ENCODE assay signal across 18 cellular contexts in genomic region chr12:27971606-27972005, GRCh38. TPM values are rescaled to one million over a fixed set of nuclear protein-coding genes. Genes with fewer than 3 reads are reported as not detected.
DNase-seq lines count a peak whose midpoint lies in the region; ATAC-seq and TF ChIP-seq lines count a peak whose summit lies in the region.
"Had no signal": no experiment of that assay in that cellular context is flagged by ENCODE, and none has a peak within 500 bp of the region (broad histone marks: within the 10 kb centered on the region; RNA-seq: fewer than 3 reads in every experiment).

No MANE protein-coding gene starts in this region.

- BruUV-seq in Caco-2 (replicated peaks; lab: Mats Ljungman, UMichigan): no TSS peak

- CTCF ChIA-PET in Caco-2 (lab: Charles Lee): no interaction called here

- DNase-seq in Caco-2 (no peak), M059J (ENCODE audit: low read depth) (peak; percentile 13), glomerular visceral epithelial cell (ENCODE audit: extremely low spot score) (peak; percentile 22), osteoblast (ENCODE audit: insufficient read length, low spot score, missing footprints) (peak; percentile 5), MG63 (no peak), NCI-H526 treated with DMSO at 0.1 percent for 48 hours (lab: John Stamatoyannopoulos, UW) (no peak), lower lobe of right lung (no peak)
- DNase-seq: activated CD4-positive, CD25-positive, alpha-beta regulatory T cell treated with anti-CD3 and anti-CD28 coated beads, Interleukin-2, amount 50 U/mL, for 72 hours; colonic mucosa; HFFc6; hypothalamus; left ventricle myocardium superior; NCI-H2029; NCI-H774; stimulated activated CD4-positive, alpha-beta T cell treated with anti-CD3 and anti-CD28 coated beads, Interleukin-12 subunit alpha, Interleukin-12 subunit beta, amount 100 ng/mL, for 4 hours; T-helper 1 cell had no signal

- no peak overlapping the region for H3K27ac Mint-ChIP-seq in Caco-2 (ENCODE audit: unreplicated experiment)

- no peak for TF ChIP-seq CTCF in Caco-2 (IDR thresholded peaks at IDR 0.05; ENCODE audit: insufficient read depth in 1 of 2, low read depth in 1 of 2, low read length in 1 of 2, severe bottlenecking in 1 of 2, unreplicated experiment in 1 of 2)
- TF ChIP-seq CTCF in osteoblast (IDR thresholded peaks at IDR 0.05; ENCODE audit: extremely low read depth, low read depth, low read length): no peak
- no peak for TF ChIP-seq CTCF in lower lobe of right lung (IDR thresholded peaks at IDR 0.05)

- H3K4me2 ChIP-seq in osteoblast (ENCODE audit: insufficient read depth, low read length): peak overlapping the region; percentile 97
- H3K4me2 ChIP-seq: BLaER1 had no signal

- peaks cover 41% of the 10 kb centered on the region for H3K4me1 ChIP-seq in Caco-2
- H3K4me1 ChIP-seq in osteoblast (ENCODE audit: insufficient read depth, low read length): peaks cover 29% of the 10 kb centered on the region
- peaks cover 30% of the 10 kb centered on the region for H3K4me1 ChIP-seq in lower lobe of right lung

- H3K27ac ChIP-seq in osteoblast (ENCODE audit: low read depth, low read length) (no peak overlapping the region), lower lobe of right lung (no peak overlapping the region)
- H3K27ac ChIP-seq: BLaER1, colonic mucosa had no signal

- peaks cover 32% of the 10 kb centered on the region for H3K4me1 Mint-ChIP-seq in Caco-2 (ENCODE audit: low read depth, unreplicated experiment)

- H3K27me3 ChIP-seq in Caco-2 (replicated peaks; ENCODE audit: control insufficient read depth, insufficient read depth, low read length): peaks cover 5% of the 10 kb centered on the region; the same call in 1 of the 2 replicates
- peaks cover 17% of the 10 kb centered on the region for H3K27me3 ChIP-seq in osteoblast (ENCODE audit: insufficient read depth, low read length)
- H3K27me3 ChIP-seq in MG63: peaks cover 35% of the 10 kb centered on the region
- H3K27me3 ChIP-seq in lower lobe of right lung (ENCODE audit: low read depth): peaks cover 88% of the 10 kb centered on the region

- H3K27me3 Mint-ChIP-seq in Caco-2 (ENCODE audit: insufficient read depth, unreplicated experiment): peaks cover 40% of the 10 kb centered on the region

- no peaks in the 10 kb centered on the region for H4K20me1 ChIP-seq in osteoblast (ENCODE audit: insufficient read depth, low read length)

- H2AFZ ChIP-seq in osteoblast (ENCODE audit: low read length): no peak overlapping the region

- no peaks in the 10 kb centered on the region for H3K36me3 ChIP-seq in Caco-2 (ENCODE audit: control insufficient read depth, insufficient read depth, low read length)
- no peaks in the 10 kb centered on the region for H3K36me3 ChIP-seq in osteoblast (ENCODE audit: insufficient read depth, low read length)
- H3K36me3 ChIP-seq in MG63: no peaks in the 10 kb centered on the region
- no peaks in the 10 kb centered on the region for H3K36me3 ChIP-seq in lower lobe of right lung
- H3K36me3 ChIP-seq: BLaER1, colonic mucosa had no signal

- POLR2A ChIA-PET in Caco-2 (lab: Charles Lee): no interaction called here

- H3K9me3 ChIP-seq in Caco-2: no peaks in the 10 kb centered on the region
- H3K9me3 ChIP-seq in osteoblast (ENCODE audit: low read depth, low read length): no peaks in the 10 kb centered on the region
- no peaks in the 10 kb centered on the region for H3K9me3 ChIP-seq in MG63
- H3K9me3 ChIP-seq in lower lobe of right lung: no peaks in the 10 kb centered on the region
- H3K9me3 ChIP-seq: colonic mucosa had no signal

- H3K9me3 Mint-ChIP-seq in Caco-2 (ENCODE audit: unreplicated experiment): no peaks in the 10 kb centered on the region
- H3K9me3 Mint-ChIP-seq: HFFc6 had no signal

- H3K79me2 ChIP-seq in osteoblast (ENCODE audit: insufficient read depth, low read length): no peaks in the 10 kb centered on the region

- intact Hi-C loops in Caco-2 (cut with micrococcal nuclease; ENCODE audit: unreplicated experiment) (no loop called here), lower lobe of right lung (cut with DNase I) (no loop called here)

- no peak overlapping the region for H3K4me3 ChIP-seq in Caco-2 (ENCODE audit: low read depth, low read length)
- no peak overlapping the region for H3K4me3 ChIP-seq in osteoblast (ENCODE audit: insufficient read depth, low read length)
- H3K4me3 ChIP-seq in MG63: no peak overlapping the region
- H3K4me3 ChIP-seq in lower lobe of right lung: no peak overlapping the region
- H3K4me3 ChIP-seq: BLaER1 had no signal

- peak overlapping the region; percentile 76 for H3K4me3 Mint-ChIP-seq in Caco-2 (ENCODE audit: unreplicated experiment)

- H3K36me3 Mint-ChIP-seq in Caco-2 (ENCODE audit: insufficient read depth, unreplicated experiment): no peaks in the 10 kb centered on the region

- ATAC-seq in HG03378 (IDR thresholded peaks at IDR 0.05; ENCODE audit: unreplicated experiment) (no peak), lower lobe of right lung (no peak)

RNA-seq across cellular contexts. Expression of gene PTHLH, which starts 0.9 kb away (rescaled TPM):
- total RNA-seq in Caco-2 (2022) (not detected in 2 replicates), osteoblast (2.2 and 3.2 TPM in 2 replicates), lower lobe of right lung (0.21 TPM)
- 7.5 and 8.1 TPM in 2 replicates for total RNA-seq in M059J (2014; rRNA removed; shearing (Covaris generic))
- not detected in 2 replicates for total RNA-seq in MG63 (2014; rRNA removed; shearing (Covaris generic); ENCODE audit: low replicate concordance)
- total RNA-seq: left ventricle myocardium superior had no signal

Comparison
In these comparisons a context has a peak if more than half of its experiments do, and no peak if none do; other contexts are left out.
1. DNase-seq: peak in M059J (single experiment), glomerular visceral epithelial cell (single experiment) and osteoblast (single experiment); none in Caco-2 (0 of 2), MG63 (single experiment), NCI-H526 treated with DMSO at 0.1 percent for 48 hours (single experiment) and lower lobe of right lung (single experiment).